15 cellular contexts compared by ENCODE assay signal in the genomic region with DNA sequence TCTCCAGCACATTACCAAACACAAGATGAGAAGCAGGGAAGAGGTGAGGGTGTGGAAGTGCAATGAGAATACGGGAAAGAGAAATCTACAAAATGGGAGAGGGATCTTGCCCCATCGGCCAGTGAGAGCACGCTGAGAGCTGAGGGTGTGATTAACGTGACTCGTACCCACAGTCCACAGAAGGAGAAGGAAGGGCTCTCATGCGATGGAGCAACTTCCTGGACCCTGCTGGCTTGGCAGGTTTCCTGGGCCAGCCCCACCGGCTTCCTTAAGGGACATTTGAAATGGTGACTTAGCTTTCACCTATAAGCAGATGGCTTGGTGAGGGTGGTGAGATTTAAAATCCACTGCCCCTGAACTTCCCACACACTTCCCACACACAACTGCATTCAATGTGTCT.
DNase-seq lines count a peak whose midpoint lies in the region; ATAC-seq and TF ChIP-seq lines count a peak whose summit lies in the region.
"Had no signal": no experiment of that assay in that cellular context is flagged by ENCODE, and none has a peak within 500 bp of the region (broad histone marks: within the 10 kb centered on the region; RNA-seq: fewer than 3 reads in every experiment).

No MANE protein-coding gene starts in this region.

- no peak for ATAC-seq in HG03342 (IDR thresholded peaks at IDR 0.05; ENCODE audit: unreplicated experiment)
- ATAC-seq: activated T-cell treated with anti-CD3 and anti-CD28 coated beads, Interleukin-2, amount 50 U/mL, for 72 hours had no signal

- no peak for TF ChIP-seq CTCF in HEK293 (tag by site-specific recombination; IDR thresholded peaks at IDR 0.05)
- TF ChIP-seq CTCF in adrenal gland (IDR thresholded peaks at IDR 0.05), result no peak
- no peak for TF ChIP-seq CTCF in lower leg skin (IDR thresholded peaks at IDR 0.05)
- no peak for TF ChIP-seq CTCF in suprapubic skin (IDR thresholded peaks at IDR 0.05)

- CTCF ChIA-PET in HEK293 (lab: Yijun Ruan, JAX), result interaction anchor here (0.6 to 10.0 kb wide), 9 partner anchors 15 to 406 kb away, joined by 3 to 175 read pairs (median 3); no protein-coding TSS in a partner anchor

- H3K4me3 ChIP-seq in HEK293 (ENCODE audit: low read depth, low read length), result no peak overlapping the region
- H3K4me3 ChIP-seq in adrenal gland, result no peak overlapping the region
- no peak overlapping the region for H3K4me3 ChIP-seq in lower leg skin (ENCODE audit: low read depth, poor library complexity, severe bottlenecking)
- H3K4me3 ChIP-seq in suprapubic skin, result no peak overlapping the region
- H3K4me3 ChIP-seq: upper lobe of left lung had no signal

- POLR2A ChIA-PET in HEK293 (lab: Yijun Ruan, JAX), result interaction anchor here (0.7 kb wide), 1 partner anchor 10 kb away, joined by 4 read pairs; no protein-coding TSS in a partner anchor

- H3K4me1 ChIP-seq in HEK293 (ENCODE audit: control insufficient read depth, insufficient read depth, low read length) (peaks cover 11% of the 10 kb centered on the region), adrenal gland (replicated peaks in 1 of 2) (no peaks in the 10 kb centered on the region), suprapubic skin (peaks cover 10% of the 10 kb centered on the region)

- H3K27ac ChIP-seq in HEK293 (ENCODE audit: extremely low read depth, low read depth, low read length) (no peak overlapping the region), adrenal gland (no peak overlapping the region), suprapubic skin (no peak overlapping the region)
- H3K27ac ChIP-seq: upper lobe of left lung had no signal

- no peak for TF ChIP-seq POLR2A in adrenal gland (IDR thresholded peaks at IDR 0.05)
- TF ChIP-seq POLR2A in lower leg skin (IDR thresholded peaks at IDR 0.05), result no peak
- TF ChIP-seq POLR2A in suprapubic skin (IDR thresholded peaks at IDR 0.05), result no peak

- H3K9me3 ChIP-seq in HEK293 (ENCODE audit: control insufficient read depth, insufficient read depth, low read depth, low read length) (no peaks in the 10 kb centered on the region), adrenal gland (replicated peaks in 1 of 3) (no peaks in the 10 kb centered on the region), suprapubic skin (no peaks in the 10 kb centered on the region)
- H3K9me3 ChIP-seq: upper lobe of left lung had no signal

- DNase-seq in A172 (ENCODE audit: low spot score) (peak; percentile 16), adrenal gland (peak; percentile 17 to 63 (median 38)), lower leg skin (ENCODE audit: low spot score in 2 of 2) (peak; percentile 18 to 87), suprapubic skin (ENCODE audit: low spot score in 2 of 2) (no peak), NOMO-1 (lab: John Stamatoyannopoulos, UW; ENCODE audit: unreplicated experiment in 2 of 2) (no peak)
- no peak for DNase-seq in stimulated activated CD4-positive, alpha-beta T cell treated with anti-CD3 and anti-CD28 coated beads, Interleukin-1b, Interleukin-23, amount 100 ng/mL, for 48 hours
- DNase-seq: ACHN; activated CD4-positive, alpha-beta memory T cell treated with anti-CD3 and anti-CD28 coated beads, Interleukin-2, amount 10 ng/mL, durations not matched to agents 7 days and 5 days; activated T-cell treated with anti-CD3 and anti-CD28 coated beads, Interleukin-2, amount 50 U/mL, for 72 hours; endodermal cell; NCI-H1105 treated with DMSO at 0.1 percent for 48 hours; SIG-M5 had no signal

- WGBS in adrenal gland, 4 donors, result 44 to 58% (median 53%) methylated on average over 7 of the region's 7 CpGs
- 48 to 49% methylated on average over 7 of the region's 7 CpGs for WGBS in lower leg skin, 2 donors
- 44% methylated on average over 7 of the region's 7 CpGs for WGBS in suprapubic skin

- H3K36me3 ChIP-seq in HEK293 (ENCODE audit: control insufficient read depth in 2 of 2, insufficient read depth in 1 of 2, low read length in 2 of 2), result no peaks in the 10 kb centered on the region; a peak in 1 of 3 replicates
- no peaks in the 10 kb centered on the region for H3K36me3 ChIP-seq in adrenal gland (replicated peaks in 1 of 2)
- no peaks in the 10 kb centered on the region for H3K36me3 ChIP-seq in suprapubic skin
- H3K36me3 ChIP-seq: upper lobe of left lung had no signal

- intact Hi-C loops in adrenal gland (cut with DNase I) (no loop called here), lower leg skin (cut with DNase I; ENCODE audit: low total_unique reads) (no loop called here)

- no peaks in the 10 kb centered on the region for H3K27me3 ChIP-seq in adrenal gland
- H3K27me3 ChIP-seq in suprapubic skin, result no peaks in the 10 kb centered on the region
- H3K27me3 ChIP-seq: upper lobe of left lung had no signal

- no peak for TF ChIP-seq EP300 in suprapubic skin (IDR thresholded peaks at IDR 0.05)

TF ChIP-seq in HEK293, 187 proteins besides CTCF, POLR2A, EP300 and RAD21:
- TF ChIP-seq ZNF600 (tag by site-specific recombination; IDR thresholded peaks at IDR 0.05), result no peak
- peak; percentile 14; the same call in 1 of the 2 replicates for TF ChIP-seq EGR2 (tag by site-specific recombination; IDR thresholded peaks at IDR 0.05; ENCODE audit: low read depth)
- peak; percentile 38 for TF ChIP-seq ZFHX2 (tag by site-specific recombination; conservative IDR thresholded peaks at IDR 0.05)

Comparison
In these comparisons a context has a peak if more than half of its experiments do, and no peak if none do; other contexts are left out.
1. DNase-seq: peak in A172 (single experiment), adrenal gland (7 of 7) and lower leg skin (2 of 2); none in stimulated activated CD4-positive, alpha-beta T cell treated with anti-CD3 and anti-CD28 coated beads, Interleukin-1b, Interleukin-23, amount 100 ng/mL, for 48 hours (single experiment), suprapubic skin (0 of 2) and NOMO-1 (0 of 2).